Comparison of ENCODE assay signal across 13 cellular contexts in the genomic region with DNA sequence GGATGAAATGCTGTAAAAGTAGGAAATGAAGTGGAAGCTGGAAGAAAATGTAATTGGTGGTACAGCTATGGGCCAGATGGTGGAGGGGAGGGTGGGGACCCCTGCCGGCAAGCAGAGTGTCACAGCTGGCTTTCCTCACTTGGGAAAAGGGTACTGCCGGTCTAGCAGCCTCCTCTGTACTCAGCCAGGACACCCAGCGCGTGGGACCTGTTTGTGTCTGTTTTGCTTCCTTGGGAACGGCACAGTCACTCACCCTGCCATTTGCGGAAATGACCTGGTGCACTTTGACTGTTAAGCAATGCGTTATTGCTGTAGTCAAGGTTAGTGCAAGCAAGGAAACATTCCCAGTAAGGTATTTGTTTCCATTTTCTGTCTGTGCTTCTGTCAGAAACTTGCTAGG. TPM values are rescaled to one million over a fixed set of nuclear protein-coding genes. Genes with fewer than 3 reads are reported as not detected.
DNase-seq lines count a peak whose midpoint lies in the region; ATAC-seq and TF ChIP-seq lines count a peak whose summit lies in the region.
"Had no signal": no experiment of that assay in that cellular context is flagged by ENCODE, and none has a peak within 500 bp of the region (broad histone marks: within the 10 kb centered on the region; RNA-seq: fewer than 3 reads in every experiment).

No MANE protein-coding gene starts in this region.

- peaks cover 10% of the 10 kb centered on the region for H3K27me3 Mint-ChIP-seq in activated CD4-positive, alpha-beta T cell treated with anti-CD3 and anti-CD28 coated beads, Interleukin-2, amount 10 ng/mL, durations not matched to agents 7 days and 5 days

- H3K36me3 ChIP-seq in gastroesophageal sphincter = peaks cover 0 to 50% of the 10 kb centered on the region in 2 donors
- no peaks in the 10 kb centered on the region for H3K36me3 ChIP-seq in mucosa of descending colon (ENCODE audit: low read depth)
- peaks cover 0 to 3% of the 10 kb centered on the region in 2 donors for H3K36me3 ChIP-seq in aorta (ENCODE audit: control insufficient read depth in 1 of 2, insufficient read depth in 2 of 2, low read length in 1 of 2)

- H3K4me1 Mint-ChIP-seq in activated CD4-positive, alpha-beta T cell treated with anti-CD3 and anti-CD28 coated beads, Interleukin-2, amount 10 ng/mL, durations not matched to agents 7 days and 5 days = no peaks in the 10 kb centered on the region

- POLR2A ChIA-PET in activated CD4-positive, alpha-beta T cell treated with anti-CD3 and anti-CD28 coated beads, Interleukin-2, amount 10 ng/mL, durations not matched to agents 7 days and 5 days (lab: Charles Lee) = interaction anchor here (0.6 kb wide), 1 partner anchor 581 kb away, joined by 3 read pairs; no protein-coding TSS in a partner anchor

- intact Hi-C loops in mucosa of descending colon (cut with DNase I, micrococcal nuclease) (no loop called here), aorta (cut with DNase I) (no loop called here)

- H3K27ac Mint-ChIP-seq in activated CD4-positive, alpha-beta T cell treated with anti-CD3 and anti-CD28 coated beads, Interleukin-2, amount 10 ng/mL, durations not matched to agents 7 days and 5 days = no peak overlapping the region
- H3K27ac Mint-ChIP-seq: activated CD8-positive, alpha-beta T cell treated with anti-CD3 and anti-CD28 coated beads for 36 hours had no signal

- peak overlapping the region; percentile 87 to 90 (median 90) for H3K27ac ChIP-seq in gastroesophageal sphincter
- H3K27ac ChIP-seq in aorta (ENCODE audit: low read depth in 1 of 2, low read length in 2 of 2) = no peak overlapping the region

- H3K27me3 ChIP-seq in gastroesophageal sphincter (no peaks in the 10 kb centered on the region), aorta (ENCODE audit: control insufficient read depth in 1 of 2, insufficient read depth in 2 of 2, low read length in 1 of 2) (no peaks in the 10 kb centered on the region)

- TF ChIP-seq CTCF in gastroesophageal sphincter (IDR thresholded peaks at IDR 0.05) (peak in 3 of 4 experiments; percentile 0 to 49 (median 18)), mucosa of descending colon (IDR thresholded peaks at IDR 0.05) (no peak)

- peak; percentile 91 for ATAC-seq in gastroesophageal sphincter
- peak; percentile 100 for ATAC-seq in mucosa of descending colon
- ATAC-seq in aorta (ENCODE audit: low FRiP score) = peak; percentile 81
- ATAC-seq: activated CD8-positive, alpha-beta T cell treated with anti-CD3 and anti-CD28 coated beads for 36 hours had no signal

- TF ChIP-seq POLR2A in gastroesophageal sphincter (IDR thresholded peaks at IDR 0.05) = no peak

- H3K4me3 Mint-ChIP-seq in activated CD4-positive, alpha-beta T cell treated with anti-CD3 and anti-CD28 coated beads, Interleukin-2, amount 10 ng/mL, durations not matched to agents 7 days and 5 days = no peak overlapping the region
- H3K4me3 Mint-ChIP-seq: activated CD8-positive, alpha-beta T cell treated with anti-CD3 and anti-CD28 coated beads for 36 hours had no signal

- H3K36me3 Mint-ChIP-seq in activated CD4-positive, alpha-beta T cell treated with anti-CD3 and anti-CD28 coated beads, Interleukin-2, amount 10 ng/mL, durations not matched to agents 7 days and 5 days (ENCODE audit: low read depth) = no peaks in the 10 kb centered on the region

- H3K4me3 ChIP-seq in gastroesophageal sphincter (no peak overlapping the region), mucosa of descending colon (no peak overlapping the region), aorta (ENCODE audit: low read length in 2 of 2) (no peak overlapping the region)
- H3K4me3 ChIP-seq: thoracic aorta had no signal

- peaks cover 7 to 68% (median 9%) of the 10 kb centered on the region in 3 donors for H3K4me1 ChIP-seq in gastroesophageal sphincter
- H3K4me1 ChIP-seq in mucosa of descending colon (ENCODE audit: low read depth) = peaks cover 8% of the 10 kb centered on the region
- H3K4me1 ChIP-seq in aorta (ENCODE audit: control insufficient read depth in 1 of 2, insufficient read depth in 2 of 2, low read length in 2 of 2) = peaks cover 0 to 3% of the 10 kb centered on the region in 2 donors

- H3K9me3 Mint-ChIP-seq in activated CD4-positive, alpha-beta T cell treated with anti-CD3 and anti-CD28 coated beads, Interleukin-2, amount 10 ng/mL, durations not matched to agents 7 days and 5 days = no peaks in the 10 kb centered on the region
- H3K9me3 Mint-ChIP-seq: activated CD8-positive, alpha-beta T cell treated with anti-CD3 and anti-CD28 coated beads for 36 hours had no signal

- H3K9me3 ChIP-seq in gastroesophageal sphincter (no peaks in the 10 kb centered on the region), mucosa of descending colon (no peaks in the 10 kb centered on the region), aorta (ENCODE audit: control insufficient read depth, low read length) (no peaks in the 10 kb centered on the region)
- H3K9me3 ChIP-seq: thoracic aorta had no signal

- CTCF ChIA-PET in activated CD4-positive, alpha-beta T cell treated with anti-CD3 and anti-CD28 coated beads, Interleukin-2, amount 10 ng/mL, durations not matched to agents 7 days and 5 days (lab: Charles Lee) = no interaction called here

- DNase-seq in NCI-H524 (lab: John Stamatoyannopoulos, UW) (peak; percentile 1 to 9), NCI-H524 treated with DMSO at 0.1 percent for 48 hours (lab: John Stamatoyannopoulos, UW) (no peak), mucosa of descending colon (peak; percentile 77 to 84 (median 80)), aorta (peak; percentile 79 to 82), NCI-H526 (lab: John Stamatoyannopoulos, UW) (no peak), COR-L47 (lab: John Stamatoyannopoulos, UW) (no peak)
- no peak for DNase-seq in activated CD4-positive, alpha-beta T cell treated with anti-CD3 and anti-CD28 coated beads, Interleukin-2, amount 10 ng/mL, durations not matched to agents 7 days and 5 days
- DNase-seq: ACHN; activated CD8-positive, alpha-beta T cell treated with anti-CD3 and anti-CD28 coated beads for 36 hours; stimulated activated CD4-positive, alpha-beta T cell treated with anti-CD3 and anti-CD28 coated beads, Interleukin-2, amount 100 ng/mL, for 24 hours had no signal

- WGBS in gastroesophageal sphincter (ENCODE audit: low coverage in 1 of 2), 2 donors = 21% methylated on average over 7 of the region's 7 CpGs
- WGBS in aorta, 2 donors = 39 to 58% methylated on average over 7 of the region's 7 CpGs

- no peak for TF ChIP-seq EP300 in gastroesophageal sphincter (IDR thresholded peaks at IDR 0.05)

RNA-seq across cellular contexts. Expression of a gene that starts 10.1 kb away (rescaled TPM):
- total RNA-seq in gastroesophageal sphincter (under 1 TPM in 1 of 4 donors, not detected in 3; 0.67 TPM), mucosa of descending colon (under 1 TPM in 1 of 3 donors, not detected in 2; 0.46 TPM), aorta (not detected)
- under 1 TPM in 1 of 2 donors, not detected in 1; 0.75 TPM for polyA plus RNA-seq in aorta
- not detected for total RNA-seq in activated CD4-positive, alpha-beta T cell treated with anti-CD3 and anti-CD28 coated beads, Interleukin-2, amount 10 ng/mL, durations not matched to agents 7 days and 5 days
- total RNA-seq: activated CD8-positive, alpha-beta T cell treated with anti-CD3 and anti-CD28 coated beads for 36 hours; fibroblast of lung; thoracic aorta had no signal
- polyA plus RNA-seq: fibroblast of lung had no signal

Comparison
In these comparisons a context has a peak if more than half of its experiments do, and no peak if none do; other contexts are left out.
1. DNase-seq: peak in NCI-H524 (2 of 2), mucosa of descending colon (3 of 3) and aorta (2 of 2); none in NCI-H524 treated with DMSO at 0.1 percent for 48 hours (single experiment), activated CD4-positive, alpha-beta T cell treated with anti-CD3 and anti-CD28 coated beads, Interleukin-2, amount 10 ng/mL, durations not matched to agents 7 days and 5 days (single experiment), NCI-H526 (0 of 2) and COR-L47 (single experiment).
2. H3K27ac ChIP-seq: peak in gastroesophageal sphincter (4 of 4); none in aorta (0 of 2).
3. Peak in every context shown above with its lines, with median percentiles within 50 percentile points of each other: ATAC-seq.